ENCODE assay signal across 27 cellular contexts in genomic region chr19:4294389-4294788, GRCh38. TPM values are rescaled to one million over a fixed set of nuclear protein-coding genes. Genes with fewer than 3 reads are reported as not detected.
"Had no signal": no experiment of that assay in that cellular context is flagged by ENCODE, and none has a peak within 500 bp of the region (broad histone marks: within the 10 kb centered on the region; RNA-seq: fewer than 3 reads in every experiment).

No MANE protein-coding gene starts in this region.

- H3K4me3 ChIP-seq: cardiac muscle cell, K562, PC-9 had no signal

- H3K9me3 Mint-ChIP-seq: activated CD4-positive, alpha-beta memory T cell treated with anti-CD3 and anti-CD28 coated beads, Interleukin-2, amount 10 ng/mL, durations not matched to agents 7 days and 5 days; activated naive CD4-positive, alpha-beta T cell treated with anti-CD3 and anti-CD28 coated beads for 36 hours; activated naive CD8-positive, alpha-beta T cell treated with anti-CD3 and anti-CD28 coated beads for 36 hours; activated T-helper 17 cell treated with anti-CD3 and anti-CD28 coated beads, Interleukin-2, amount 50 U/mL, for 72 hours; T-cell had no signal

- H3K36me3 Mint-ChIP-seq: T-cell had no signal

- H3K4me2 ChIP-seq: PC-9 had no signal

- H3K36me3 ChIP-seq: brain microvascular endothelial cell, cardiac muscle cell had no signal

- H3K27me3 Mint-ChIP-seq: activated CD4-positive, alpha-beta memory T cell treated with anti-CD3 and anti-CD28 coated beads, Interleukin-2, amount 10 ng/mL, durations not matched to agents 7 days and 5 days; activated naive CD8-positive, alpha-beta T cell treated with anti-CD3 and anti-CD28 coated beads for 36 hours; activated T-helper 17 cell treated with anti-CD3 and anti-CD28 coated beads, Interleukin-2, amount 50 U/mL, for 72 hours had no signal

- ATAC-seq: activated T-helper 17 cell treated with anti-CD3 and anti-CD28 coated beads, Interleukin-2, amount 50 U/mL, for 72 hours; K562; T-cell had no signal

- H3K27ac ChIP-seq: brain microvascular endothelial cell, cardiac muscle cell, PC-9 had no signal

- H3K4me3 Mint-ChIP-seq: activated CD4-positive, alpha-beta memory T cell treated with anti-CD3 and anti-CD28 coated beads, Interleukin-2, amount 10 ng/mL, durations not matched to agents 7 days and 5 days; activated naive CD4-positive, alpha-beta T cell treated with anti-CD3 and anti-CD28 coated beads for 36 hours; activated naive CD8-positive, alpha-beta T cell treated with anti-CD3 and anti-CD28 coated beads for 36 hours; activated T-helper 17 cell treated with anti-CD3 and anti-CD28 coated beads, Interleukin-2, amount 50 U/mL, for 72 hours; T-cell had no signal

- H2AFZ ChIP-seq: PC-9 had no signal

- H3K4me1 Mint-ChIP-seq: activated T-helper 17 cell treated with anti-CD3 and anti-CD28 coated beads, Interleukin-2, amount 50 U/mL, for 72 hours had no signal

- H3K27me3 ChIP-seq: brain microvascular endothelial cell, cardiac muscle cell had no signal

- H3K27ac Mint-ChIP-seq: activated CD4-positive, alpha-beta memory T cell treated with anti-CD3 and anti-CD28 coated beads, Interleukin-2, amount 10 ng/mL, durations not matched to agents 7 days and 5 days; activated naive CD4-positive, alpha-beta T cell treated with anti-CD3 and anti-CD28 coated beads for 36 hours; activated naive CD8-positive, alpha-beta T cell treated with anti-CD3 and anti-CD28 coated beads for 36 hours; activated T-helper 17 cell treated with anti-CD3 and anti-CD28 coated beads, Interleukin-2, amount 50 U/mL, for 72 hours; T-cell had no signal

- DNase-seq: activated CD4-positive, alpha-beta memory T cell treated with anti-CD3 and anti-CD28 coated beads, Interleukin-2, amount 10 ng/mL, durations not matched to agents 7 days and 5 days; activated CD4-positive, alpha-beta T cell treated with anti-CD3 and anti-CD28 coated beads, Interleukin-2, amount 50 U/mL, for 1 hour; activated CD4-positive, CD25-positive, alpha-beta regulatory T cell; activated gamma-delta T cell; activated naive CD4-positive, alpha-beta T cell treated with anti-CD3 and anti-CD28 coated beads for 36 hours; activated naive CD8-positive, alpha-beta T cell treated with anti-CD3 and anti-CD28 coated beads for 36 hours; activated T-cell treated with anti-CD3 and anti-CD28 coated beads for 4 hours; activated T-cell treated with anti-CD3 and anti-CD28 coated beads, Interleukin-2, amount 50 U/mL, for 48 hours; brain microvascular endothelial cell; MM.1S; NCI-H1105; NCI-H1436; NCI-H1694 treated with DMSO at 0.1 percent for 48 hours; NCI-H2081; NCI-H2227 treated with DMSO at 0.1 percent for 48 hours; NCI-H446 treated with DMSO at 0.1 percent for 48 hours; NCI-H524 treated with DMSO at 0.1 percent for 48 hours; PC-9; SHP77 treated with DMSO at 0.1 percent for 48 hours; T-cell; T-helper 2 cell; T1000 had no signal

RNA-seq across cellular contexts. Expression of gene TMIGD2, which starts 7.8 kb away (rescaled TPM):
- total RNA-seq: K562, PC-9, SK-MEL-5 had no signal

RNA-seq across cellular contexts. Expression of gene FSD1, which starts 10.0 kb away (rescaled TPM):
- total RNA-seq: PC-9 had no signal

RNA-seq across cellular contexts. Expression of gene SHD, which starts 15.3 kb away (rescaled TPM):
- total RNA-seq: activated CD4-positive, alpha-beta memory T cell treated with anti-CD3 and anti-CD28 coated beads, Interleukin-2, amount 10 ng/mL, durations not matched to agents 7 days and 5 days; activated CD8-positive, alpha-beta memory T cell treated with anti-CD3 and anti-CD28 coated beads for 36 hours; activated naive CD4-positive, alpha-beta T cell treated with anti-CD3 and anti-CD28 coated beads for 36 hours; activated naive CD8-positive, alpha-beta T cell treated with anti-CD3 and anti-CD28 coated beads for 36 hours; activated T-helper 17 cell treated with anti-CD3 and anti-CD28 coated beads, Interleukin-2, amount 50 U/mL, for 72 hours; PC-9 had no signal
